19 cellular contexts compared by ENCODE assay signal in genomic region chrX:34918091-34918736, GRCh38. TPM values are rescaled to one million over a fixed set of nuclear protein-coding genes. Genes with fewer than 3 reads are reported as not detected.
A peak's percentile ranks its signal among the peaks of the same experiment; 100 is the strongest.
DNase-seq lines count a peak whose midpoint lies in the region; TF ChIP-seq lines count a peak whose summit lies in the region.
"Had no signal": no experiment of that assay in that cellular context is flagged by ENCODE, and none has a peak within 500 bp of the region (broad histone marks: within the 10 kb centered on the region; RNA-seq: fewer than 3 reads in every experiment).

No MANE protein-coding gene starts in this region.

- no peak overlapping the region for H4K91ac ChIP-seq in trophoblast cell (ENCODE audit: low read depth, low read length)

- H4K8ac ChIP-seq in trophoblast cell (ENCODE audit: low read depth, low read length): no peak overlapping the region

- CTCF ChIA-PET in RWPE1 (lab: Yijun Ruan, JAX) (no interaction called here), HEK293T (lab: Yijun Ruan, JAX) (interaction anchor here (0.5 kb wide), 1 partner anchor 38 kb away, joined by 3 read pairs; no protein-coding TSS in a partner anchor)

- TF ChIP-seq CTCF in RWPE1 (conservative IDR thresholded peaks at IDR 0.05; ENCODE audit: low read depth) (no peak), fibroblast of lung (conservative IDR thresholded peaks at IDR 0.05 in 1 of 2, IDR thresholded peaks at IDR 0.05 in 1 of 2; ENCODE audit: low read depth in 1 of 2, low read length in 2 of 2) (no peak), thyroid gland (IDR thresholded peaks at IDR 0.05) (no peak), glutamatergic neuron (IDR thresholded peaks at IDR 0.05; ENCODE audit: partially characterized antibody, unreplicated experiment) (no peak)

- H2BK120ac ChIP-seq in trophoblast cell (ENCODE audit: insufficient read depth, low read length, poor library complexity): no peak overlapping the region

- no peak overlapping the region for H3K23ac ChIP-seq in trophoblast cell (ENCODE audit: low read length)

- H4K12ac ChIP-seq in trophoblast cell (ENCODE audit: low read depth, low read length): no peak overlapping the region

- no peaks in the 10 kb centered on the region for H3K36me3 Mint-ChIP-seq in glutamatergic neuron (ENCODE audit: unreplicated experiment)
- H3K36me3 Mint-ChIP-seq: activated naive CD4-positive, alpha-beta T cell treated with anti-CD3 and anti-CD28 coated beads, Interleukin-2, amount 50 U/mL, for 24 hours; natural killer cell treated with Interleukin-12 subunit alpha and Interleukin-12 subunit beta and Interleukin-15 and Interleukin-18, amount 100 ng/mL, for 72 hours had no signal

- H2AFZ ChIP-seq in fibroblast of lung (ENCODE audit: low read length) (no peak overlapping the region), trophoblast cell (ENCODE audit: insufficient read depth, low read length, poor library complexity) (no peak overlapping the region)

- POLR2A ChIA-PET in RWPE1 (lab: Yijun Ruan, JAX; ENCODE audit: low non-redundant PET): no interaction called here
- POLR2A ChIA-PET in HEK293T (lab: Yijun Ruan, JAX): no interaction called here

- H3K14ac ChIP-seq in trophoblast cell (ENCODE audit: low read length): no peak overlapping the region

- no peaks in the 10 kb centered on the region for H3K9me3 ChIP-seq in fibroblast of lung (ENCODE audit: control insufficient read depth, insufficient read depth, low read depth, low read length)
- H3K9me3 ChIP-seq in trophoblast cell (ENCODE audit: insufficient read depth, low read depth, low read length): no peaks in the 10 kb centered on the region
- no peaks in the 10 kb centered on the region for H3K9me3 ChIP-seq in thyroid gland
- H3K9me3 ChIP-seq: left lung, sigmoid colon had no signal

- H3K18ac ChIP-seq in trophoblast cell (ENCODE audit: low read length): no peak overlapping the region

- no CpG with 5 or more reads among the region's 5 CpGs for WGBS in trophoblast cell (ENCODE audit: extremely low coverage, insufficient coverage, insufficient read length)
- 58 to 72% methylated on average over 5 of the region's 5 CpGs for WGBS in thyroid gland, 2 donors

- no peak overlapping the region for H3K4me3 Mint-ChIP-seq in glutamatergic neuron (ENCODE audit: unreplicated experiment)
- H3K4me3 Mint-ChIP-seq: activated naive CD4-positive, alpha-beta T cell treated with anti-CD3 and anti-CD28 coated beads, Interleukin-2, amount 50 U/mL, for 24 hours; CD4-positive, alpha-beta T cell; dendritic cell treated with granulocyte-macrophage colony-stimulating factor and Interleukin-4, amounts not matched to agents 40 ng/mL and 50 ng/mL, for 4 days; H9; natural killer cell treated with Interleukin-12 subunit alpha and Interleukin-12 subunit beta and Interleukin-15 and Interleukin-18, amount 100 ng/mL, for 72 hours; stimulated activated naive CD8-positive, alpha-beta T cell treated with anti-CD3 and anti-CD28 coated beads, Interleukin-15, amount 100 ng/mL, for 72 hours had no signal

- H3K79me1 ChIP-seq in trophoblast cell (ENCODE audit: low read length): no peaks in the 10 kb centered on the region

- no peak overlapping the region for H3K4ac ChIP-seq in trophoblast cell (ENCODE audit: low read depth, low read length)

- no peaks in the 10 kb centered on the region for H3K36me3 ChIP-seq in fibroblast of lung (ENCODE audit: control insufficient read depth, insufficient read depth, low read length)
- no peaks in the 10 kb centered on the region for H3K36me3 ChIP-seq in trophoblast cell (ENCODE audit: control insufficient read depth in 1 of 2, insufficient read depth in 2 of 2, low read length in 2 of 2)
- H3K36me3 ChIP-seq in thyroid gland: no peaks in the 10 kb centered on the region
- H3K36me3 ChIP-seq: left lung, sigmoid colon had no signal

- no peaks in the 10 kb centered on the region for H3K9me3 Mint-ChIP-seq in glutamatergic neuron (ENCODE audit: unreplicated experiment)
- H3K9me3 Mint-ChIP-seq: activated naive CD4-positive, alpha-beta T cell treated with anti-CD3 and anti-CD28 coated beads, Interleukin-2, amount 50 U/mL, for 24 hours; dendritic cell treated with granulocyte-macrophage colony-stimulating factor and Interleukin-4, amounts not matched to agents 40 ng/mL and 50 ng/mL, for 4 days; stimulated activated naive CD8-positive, alpha-beta T cell treated with anti-CD3 and anti-CD28 coated beads, Interleukin-15, amount 100 ng/mL, for 72 hours had no signal

- H3K4me1 Mint-ChIP-seq in glutamatergic neuron (ENCODE audit: low read depth, unreplicated experiment): no peaks in the 10 kb centered on the region
- H3K4me1 Mint-ChIP-seq: activated naive CD4-positive, alpha-beta T cell treated with anti-CD3 and anti-CD28 coated beads, Interleukin-2, amount 50 U/mL, for 24 hours; H9; stimulated activated naive CD8-positive, alpha-beta T cell treated with anti-CD3 and anti-CD28 coated beads, Interleukin-15, amount 100 ng/mL, for 72 hours had no signal

- no peak overlapping the region for H3K27ac ChIP-seq in RWPE1
- no peak overlapping the region for H3K27ac ChIP-seq in fibroblast of lung (ENCODE audit: insufficient read depth, low read length)
- no peak overlapping the region for H3K27ac ChIP-seq in trophoblast cell (ENCODE audit: low read depth, low read length)
- H3K27ac ChIP-seq in thyroid gland: no peak overlapping the region
- H3K27ac ChIP-seq: left lung, sigmoid colon had no signal

- H2BK12ac ChIP-seq in trophoblast cell (ENCODE audit: low read length): no peak overlapping the region

- intact Hi-C loops in thyroid gland (cut with DNase I) (no loop called here), posterior vena cava (cut with DNase I) (loop anchor here in 1 of 2 donors (5.0 kb wide), 1 partner anchor 256 kb away; no protein-coding TSS in a partner anchor)

- H4K20me1 ChIP-seq in fibroblast of lung (ENCODE audit: control insufficient read depth, extremely low read depth, insufficient read depth, low read length): no peaks in the 10 kb centered on the region

- no peaks in the 10 kb centered on the region for H3K27me3 Mint-ChIP-seq in glutamatergic neuron (ENCODE audit: unreplicated experiment)
- H3K27me3 Mint-ChIP-seq: activated naive CD4-positive, alpha-beta T cell treated with anti-CD3 and anti-CD28 coated beads, Interleukin-2, amount 50 U/mL, for 24 hours; CD4-positive, alpha-beta T cell; dendritic cell treated with granulocyte-macrophage colony-stimulating factor and Interleukin-4, amounts not matched to agents 40 ng/mL and 50 ng/mL, for 4 days; natural killer cell treated with Interleukin-12 subunit alpha and Interleukin-12 subunit beta and Interleukin-15 and Interleukin-18, amount 100 ng/mL, for 72 hours; stimulated activated naive CD8-positive, alpha-beta T cell treated with anti-CD3 and anti-CD28 coated beads, Interleukin-15, amount 100 ng/mL, for 72 hours had no signal

- no peak overlapping the region for H2BK5ac ChIP-seq in trophoblast cell (ENCODE audit: low read depth, low read length, poor library complexity)

- no peak for TF ChIP-seq POLR2A in thyroid gland (IDR thresholded peaks at IDR 0.05)

- peak; percentile 67 for DNase-seq in EH (ENCODE audit: low read depth)
- DNase-seq in RWPE1 (ENCODE audit: low spot score): peak; percentile 17
- peak; percentile 43 to 61 for DNase-seq in fibroblast of lung (ENCODE audit: low read depth in 2 of 2)
- DNase-seq in trophoblast cell: peak; percentile 17 to 73
- DNase-seq in thyroid gland: no peak
- no peak for DNase-seq in glutamatergic neuron
- DNase-seq in HEK293T (ENCODE audit: extremely low spot score): no peak
- DNase-seq in posterior vena cava (ENCODE audit: low spot score): no peak
- DNase-seq: activated CD8-positive, alpha-beta memory T cell treated with anti-CD3 and anti-CD28 coated beads, Interleukin-2, amount 50 U/mL, for 48 hours; CD4-positive, alpha-beta T cell; left lung; sigmoid colon; stimulated activated naive CD8-positive, alpha-beta T cell treated with anti-CD3 and anti-CD28 coated beads, Interleukin-15, amount 100 ng/mL, for 72 hours; T-helper 1 cell had no signal

- H3K4me1 ChIP-seq in fibroblast of lung (ENCODE audit: control insufficient read depth, extremely low read depth, insufficient read depth, low read length): no peaks in the 10 kb centered on the region
- H3K4me1 ChIP-seq in trophoblast cell (ENCODE audit: control insufficient read depth in 1 of 2, insufficient read depth in 2 of 2, low read length in 2 of 2): no peaks in the 10 kb centered on the region
- no peaks in the 10 kb centered on the region for H3K4me1 ChIP-seq in thyroid gland
- H3K4me1 ChIP-seq: left lung, sigmoid colon had no signal

- no peak overlapping the region for H2AK5ac ChIP-seq in trophoblast cell (ENCODE audit: low read length)

- H3K9ac ChIP-seq in fibroblast of lung (ENCODE audit: insufficient read depth, low read length) (no peak overlapping the region), trophoblast cell (ENCODE audit: low read length) (no peak overlapping the region)

- H3K79me2 ChIP-seq in fibroblast of lung (ENCODE audit: control insufficient read depth, insufficient read depth, low read length) (no peaks in the 10 kb centered on the region), trophoblast cell (ENCODE audit: control insufficient read depth, insufficient read depth, low read length, poor library complexity) (no peaks in the 10 kb centered on the region)

- no peak overlapping the region for H3K4me2 ChIP-seq in fibroblast of lung (ENCODE audit: extremely low read depth, insufficient read depth, low read length)
- H3K4me2 ChIP-seq in trophoblast cell (ENCODE audit: low read length): no peak overlapping the region

- no peak overlapping the region for H3K27ac Mint-ChIP-seq in glutamatergic neuron (ENCODE audit: unreplicated experiment)
- H3K27ac Mint-ChIP-seq: activated naive CD4-positive, alpha-beta T cell treated with anti-CD3 and anti-CD28 coated beads, Interleukin-2, amount 50 U/mL, for 24 hours; CD4-positive, alpha-beta T cell; dendritic cell treated with granulocyte-macrophage colony-stimulating factor and Interleukin-4, amounts not matched to agents 40 ng/mL and 50 ng/mL, for 4 days; H9; natural killer cell treated with Interleukin-12 subunit alpha and Interleukin-12 subunit beta and Interleukin-15 and Interleukin-18, amount 100 ng/mL, for 72 hours; stimulated activated naive CD8-positive, alpha-beta T cell treated with anti-CD3 and anti-CD28 coated beads, Interleukin-15, amount 100 ng/mL, for 72 hours had no signal

- no peaks in the 10 kb centered on the region for H3K27me3 ChIP-seq in fibroblast of lung (ENCODE audit: control insufficient read depth, insufficient read depth, low read length)
- no peaks in the 10 kb centered on the region for H3K27me3 ChIP-seq in trophoblast cell (ENCODE audit: insufficient read depth, low read length)
- H3K27me3 ChIP-seq in thyroid gland: no peaks in the 10 kb centered on the region
- H3K27me3 ChIP-seq: left lung, sigmoid colon had no signal

- H3K4me3 ChIP-seq in fibroblast of lung (replicated peaks in 1 of 4; ENCODE audit: control extremely low read depth in 1 of 4, insufficient read depth in 1 of 4, low read depth in 3 of 4, low read length in 4 of 4) (no peak overlapping the region), trophoblast cell (ENCODE audit: low read depth, low read length) (no peak overlapping the region), thyroid gland (replicated peaks in 1 of 3) (no peak overlapping the region)
- H3K4me3 ChIP-seq: left lung, sigmoid colon had no signal

RNA-seq across cellular contexts. Expression of gene FAM47B, which starts 24.4 kb away (rescaled TPM):
- total RNA-seq in fibroblast of lung: not detected in 2 replicates
- not detected in 2 replicates for polyA plus RNA-seq in fibroblast of lung
- not detected in 2 replicates for polyA plus RNA-seq in fibroblast of lung (2012)
- polyA minus RNA-seq in fibroblast of lung (ENCODE audit: low replicate concordance): not detected in 2 replicates
- not detected in 2 replicates for polyA plus RNA-seq in trophoblast cell (2013)
- total RNA-seq in thyroid gland: not detected
- total RNA-seq in glutamatergic neuron (ENCODE audit: unreplicated experiment): not detected
- not detected for total RNA-seq in posterior vena cava
- total RNA-seq: CD4-positive, alpha-beta T cell; glomerular endothelial cell; H9; left lung; natural killer cell treated with Interleukin-12 subunit alpha and Interleukin-12 subunit beta and Interleukin-15 and Interleukin-18, amount 100 ng/mL, for 72 hours; sigmoid colon had no signal
- polyA plus RNA-seq: sigmoid colon had no signal

Comparison
In these comparisons a context has a peak if more than half of its experiments do, and no peak if none do; other contexts are left out.
1. DNase-seq: peak in EH (single experiment), RWPE1 (single experiment), fibroblast of lung (2 of 2) and trophoblast cell (2 of 2); none in thyroid gland (0 of 2), glutamatergic neuron (single experiment), HEK293T (single experiment) and posterior vena cava (single experiment).